Comparison of ENCODE assay signal across 36 cellular contexts in genomic region chr16:83273504-83274173, GRCh38.
"Had no signal": no experiment of that assay in that cellular context is flagged by ENCODE, and none has a peak within 500 bp of the region (broad histone marks: within the 10 kb centered on the region; RNA-seq: fewer than 3 reads in every experiment).

No MANE protein-coding gene starts in this region.

- H3K9me3 Mint-ChIP-seq: activated naive CD4-positive, alpha-beta T cell treated with anti-CD3 and anti-CD28 coated beads for 36 hours; activated naive CD4-positive, alpha-beta T cell treated with anti-CD3 and anti-CD28 coated beads, Interleukin-2, amount 10 ng/mL, durations not matched to agents 7 days and 5 days; activated naive CD8-positive, alpha-beta T cell treated with anti-CD3 and anti-CD28 coated beads for 36 hours; activated naive CD8-positive, alpha-beta T cell treated with anti-CD3 and anti-CD28 coated beads, Interleukin-2, amount 10 ng/mL, durations not matched to agents 7 days and 5 days; activated naive CD8-positive, alpha-beta T cell treated with anti-CD3 and anti-CD28 coated beads, Interleukin-2, amount 50 U/mL, for 24 hours; activated T-cell treated with anti-CD3 and anti-CD28 coated beads, Interleukin-2, amount 50 U/mL, for 24 hours; activated T-cell treated with anti-CD3 and anti-CD28 coated beads, Interleukin-2, amount 50 U/mL, for 4 hours; activated T-cell treated with anti-CD3 and anti-CD28 coated beads, Interleukin-2, amount 50 U/mL, for 72 hours; activated T-helper 1 cell treated with anti-CD3 and anti-CD28 coated beads, Interleukin-12 subunit alpha, Interleukin-12 subunit beta, Interleukin-2, Interleukin-4 antibody, amounts not matched to agents 30 ng/mL and 10 ng/mL and 1 ng/mL, durations not matched to agents 14 hours and 24 hours and 36 hours; activated T-helper 17 cell treated with anti-CD3 and anti-CD28 coated beads, Interleukin-2, amount 50 U/mL, for 72 hours; activated T-helper 2 cell treated with anti-CD3 and anti-CD28 coated beads, Interferon-gamma antibody, Interleukin-2, Interleukin-4, amounts not matched to agents 10 μg/mL and 5 μg/mL and 100 μg/mL, durations not matched to agents 14 hours and 24 hours and 36 hours; brain; central memory CD8-positive, alpha-beta T cell had no signal

- H3K27ac Mint-ChIP-seq: activated naive CD4-positive, alpha-beta T cell treated with anti-CD3 and anti-CD28 coated beads for 36 hours; activated naive CD4-positive, alpha-beta T cell treated with anti-CD3 and anti-CD28 coated beads, Interleukin-2, amount 10 ng/mL, durations not matched to agents 7 days and 5 days; activated naive CD4-positive, alpha-beta T cell treated with anti-CD3 and anti-CD28 coated beads, Interleukin-2, amount 50 U/mL, for 24 hours; activated naive CD4-positive, alpha-beta T cell treated with anti-CD3 and anti-CD28 coated beads, Interleukin-2, amount 50 U/mL, for 72 hours; activated naive CD8-positive, alpha-beta T cell; activated naive CD8-positive, alpha-beta T cell treated with anti-CD3 and anti-CD28 coated beads for 36 hours; activated naive CD8-positive, alpha-beta T cell treated with anti-CD3 and anti-CD28 coated beads, Interleukin-2, amount 10 ng/mL, durations not matched to agents 7 days and 5 days; activated naive CD8-positive, alpha-beta T cell treated with anti-CD3 and anti-CD28 coated beads, Interleukin-2, amount 50 U/mL, for 24 hours; activated T-cell treated with anti-CD3 and anti-CD28 coated beads, Interleukin-2, amount 50 U/mL, for 24 hours; activated T-cell treated with anti-CD3 and anti-CD28 coated beads, Interleukin-2, amount 50 U/mL, for 72 hours; activated T-helper 1 cell treated with anti-CD3 and anti-CD28 coated beads, Interleukin-12 subunit alpha, Interleukin-12 subunit beta, Interleukin-2, Interleukin-4 antibody, amounts not matched to agents 30 ng/mL and 10 ng/mL and 1 ng/mL, durations not matched to agents 14 hours and 24 hours and 36 hours; activated T-helper 17 cell treated with anti-CD3 and anti-CD28 coated beads, Interleukin-2, amount 50 U/mL, for 72 hours; activated T-helper 2 cell treated with anti-CD3 and anti-CD28 coated beads, Interferon-gamma antibody, Interleukin-2, Interleukin-4, amounts not matched to agents 10 μg/mL and 5 μg/mL and 100 μg/mL, durations not matched to agents 14 hours and 24 hours and 36 hours; brain had no signal

- H3K9me3 ChIP-seq: adrenal gland, ascending aorta, body of pancreas, breast epithelium had no signal

- FAIRE-seq: astrocyte had no signal

- H3K27ac ChIP-seq: adrenal gland, ascending aorta, body of pancreas, brain microvascular endothelial cell, breast epithelium, cardiac muscle cell had no signal

- H3K4me3 Mint-ChIP-seq: activated naive CD4-positive, alpha-beta T cell treated with anti-CD3 and anti-CD28 coated beads for 36 hours; activated naive CD4-positive, alpha-beta T cell treated with anti-CD3 and anti-CD28 coated beads, Interleukin-2, amount 10 ng/mL, durations not matched to agents 7 days and 5 days; activated naive CD4-positive, alpha-beta T cell treated with anti-CD3 and anti-CD28 coated beads, Interleukin-2, amount 50 U/mL, for 24 hours; activated naive CD8-positive, alpha-beta T cell; activated naive CD8-positive, alpha-beta T cell treated with anti-CD3 and anti-CD28 coated beads for 36 hours; activated naive CD8-positive, alpha-beta T cell treated with anti-CD3 and anti-CD28 coated beads, Interleukin-2, amount 10 ng/mL, durations not matched to agents 7 days and 5 days; activated naive CD8-positive, alpha-beta T cell treated with anti-CD3 and anti-CD28 coated beads, Interleukin-2, amount 50 U/mL, for 24 hours; activated T-cell treated with anti-CD3 and anti-CD28 coated beads, Interleukin-2, amount 50 U/mL, for 24 hours; activated T-cell treated with anti-CD3 and anti-CD28 coated beads, Interleukin-2, amount 50 U/mL, for 4 hours; activated T-cell treated with anti-CD3 and anti-CD28 coated beads, Interleukin-2, amount 50 U/mL, for 72 hours; activated T-helper 1 cell treated with anti-CD3 and anti-CD28 coated beads, Interleukin-12 subunit alpha, Interleukin-12 subunit beta, Interleukin-2, Interleukin-4 antibody, amounts not matched to agents 30 ng/mL and 10 ng/mL and 1 ng/mL, durations not matched to agents 14 hours and 24 hours and 36 hours; activated T-helper 17 cell treated with anti-CD3 and anti-CD28 coated beads, Interleukin-2, amount 50 U/mL, for 72 hours; brain; central memory CD8-positive, alpha-beta T cell had no signal

- H3K4me3 ChIP-seq: adrenal gland, ascending aorta, body of pancreas, breast epithelium, cardiac muscle cell had no signal

- H3K36me3 ChIP-seq: adrenal gland, ascending aorta, brain microvascular endothelial cell, breast epithelium, cardiac muscle cell had no signal

- DNase-seq: activated effector memory CD4-positive, alpha-beta T cell treated with anti-CD3 and anti-CD28 coated beads, Interleukin-2, amount 50 U/mL, for 16 hours; activated effector memory CD4-positive, alpha-beta T cell treated with Interleukin-2 at 50 U/mL for 16 hours; activated gamma-delta T cell; activated gamma-delta T cell treated with Interleukin-2 at 50 U/mL for 16 hours; activated naive CD4-positive, alpha-beta T cell; activated naive CD4-positive, alpha-beta T cell treated with anti-CD3 and anti-CD28 coated beads for 36 hours; activated naive CD4-positive, alpha-beta T cell treated with anti-CD3 and anti-CD28 coated beads, Interleukin-2, amount 10 ng/mL, durations not matched to agents 7 days and 5 days; activated naive CD4-positive, alpha-beta T cell treated with anti-CD3 and anti-CD28 coated beads, Interleukin-2, amount 50 U/mL, for 16 hours; activated naive CD4-positive, alpha-beta T cell treated with Interleukin-2 at 50 U/mL for 16 hours; activated naive CD8-positive, alpha-beta T cell treated with anti-CD3 and anti-CD28 coated beads for 36 hours; activated naive CD8-positive, alpha-beta T cell treated with anti-CD3 and anti-CD28 coated beads, Interleukin-2, amount 10 ng/mL, durations not matched to agents 7 days and 5 days; activated naive CD8-positive, alpha-beta T cell treated with anti-CD3 and anti-CD28 coated beads, Interleukin-2, amount 50 U/mL, for 24 hours; activated T-cell treated with anti-CD3 and anti-CD28 coated beads, Interleukin-2, amount 50 U/mL, for 1 hour; activated T-cell treated with anti-CD3 and anti-CD28 coated beads, Interleukin-2, amount 50 U/mL, for 24 hours; activated T-cell treated with anti-CD3 and anti-CD28 coated beads, Interleukin-2, amount 50 U/mL, for 4 hours; activated T-cell treated with anti-CD3 and anti-CD28 coated beads, Interleukin-2, amount 50 U/mL, for 48 hours; activated T-cell treated with anti-CD3 and anti-CD28 coated beads, Interleukin-2, amount 50 U/mL, for 72 hours; adrenal gland; amniotic stem cell; aorta; body of pancreas; brain microvascular endothelial cell; central memory CD4-positive, alpha-beta T cell; cerebellar nuclear complex had no signal

- H3K27me3 ChIP-seq: adrenal gland, ascending aorta, brain microvascular endothelial cell, cardiac muscle cell had no signal

- ATAC-seq: activated naive CD4-positive, alpha-beta T cell treated with anti-CD3 and anti-CD28 coated beads, Interleukin-2, amount 50 U/mL, for 72 hours; activated naive CD8-positive, alpha-beta T cell treated with anti-CD3 and anti-CD28 coated beads, Interleukin-2, amount 50 U/mL, for 24 hours; activated T-cell treated with anti-CD3 and anti-CD28 coated beads, Interleukin-2, amount 50 U/mL, for 4 hours; activated T-cell treated with anti-CD3 and anti-CD28 coated beads, Interleukin-2, amount 50 U/mL, for 72 hours; activated T-helper 17 cell treated with anti-CD3 and anti-CD28 coated beads, Interleukin-2, amount 50 U/mL, for 72 hours; body of pancreas had no signal

- H3K4me1 ChIP-seq: adrenal gland, ascending aorta, body of pancreas, breast epithelium had no signal

- H3K36me3 Mint-ChIP-seq: activated naive CD4-positive, alpha-beta T cell treated with anti-CD3 and anti-CD28 coated beads, Interleukin-2, amount 10 ng/mL, durations not matched to agents 7 days and 5 days; activated naive CD4-positive, alpha-beta T cell treated with anti-CD3 and anti-CD28 coated beads, Interleukin-2, amount 50 U/mL, for 24 hours; activated naive CD4-positive, alpha-beta T cell treated with anti-CD3 and anti-CD28 coated beads, Interleukin-2, amount 50 U/mL, for 72 hours; activated naive CD8-positive, alpha-beta T cell; activated naive CD8-positive, alpha-beta T cell treated with anti-CD3 and anti-CD28 coated beads for 36 hours; activated naive CD8-positive, alpha-beta T cell treated with anti-CD3 and anti-CD28 coated beads, Interleukin-2, amount 10 ng/mL, durations not matched to agents 7 days and 5 days; brain had no signal

- H3K4me1 Mint-ChIP-seq: activated naive CD4-positive, alpha-beta T cell treated with anti-CD3 and anti-CD28 coated beads, Interleukin-2, amount 10 ng/mL, durations not matched to agents 7 days and 5 days; activated naive CD4-positive, alpha-beta T cell treated with anti-CD3 and anti-CD28 coated beads, Interleukin-2, amount 50 U/mL, for 24 hours; activated naive CD8-positive, alpha-beta T cell treated with anti-CD3 and anti-CD28 coated beads for 36 hours; activated naive CD8-positive, alpha-beta T cell treated with anti-CD3 and anti-CD28 coated beads, Interleukin-2, amount 10 ng/mL, durations not matched to agents 7 days and 5 days; activated naive CD8-positive, alpha-beta T cell treated with anti-CD3 and anti-CD28 coated beads, Interleukin-2, amount 50 U/mL, for 24 hours; activated T-helper 17 cell treated with anti-CD3 and anti-CD28 coated beads, Interleukin-2, amount 50 U/mL, for 72 hours; central memory CD8-positive, alpha-beta T cell had no signal

- H3K27me3 Mint-ChIP-seq: activated naive CD4-positive, alpha-beta T cell treated with anti-CD3 and anti-CD28 coated beads, Interleukin-2, amount 10 ng/mL, durations not matched to agents 7 days and 5 days; activated naive CD8-positive, alpha-beta T cell treated with anti-CD3 and anti-CD28 coated beads for 36 hours had no signal
